ENCODE assay signal across 9 cellular contexts in genomic region chr11:32006799-32007388, GRCh38.
DNase-seq lines count a peak whose midpoint lies in the region; ATAC-seq and TF ChIP-seq lines count a peak whose summit lies in the region.
"Had no signal": no experiment of that assay in that cellular context is flagged by ENCODE, and none has a peak within 500 bp of the region (broad histone marks: within the 10 kb centered on the region; RNA-seq: fewer than 3 reads in every experiment).

No MANE protein-coding gene starts in this region.

- H3K27me3 ChIP-seq in adrenal gland (peaks cover 6% of the 10 kb centered on the region), suprapubic skin (peaks cover 24% of the 10 kb centered on the region)

- 6 to 14% (median 8%) methylated on average over 5 of the region's 5 CpGs for WGBS in adrenal gland, 4 donors
- WGBS in suprapubic skin = 16% methylated on average over 5 of the region's 5 CpGs

- H3K9me3 ChIP-seq in adrenal gland (replicated peaks in 1 of 3) = no peaks in the 10 kb centered on the region
- no peaks in the 10 kb centered on the region for H3K9me3 ChIP-seq in suprapubic skin

- intact Hi-C loops in adrenal gland (cut with DNase I) = no loop called here

- TF ChIP-seq CTCF in GM10248 (IDR thresholded peaks at IDR 0.05; ENCODE audit: control extremely low read depth, extremely low read depth, low read depth, missing control alignments) (peak; percentile 74), adrenal gland (IDR thresholded peaks at IDR 0.05) (peak; percentile 34 to 64 (median 50)), suprapubic skin (IDR thresholded peaks at IDR 0.05) (peak in 1 of 2 donors; percentile 46)

- no peak overlapping the region for H3K4me3 ChIP-seq in adrenal gland
- H3K4me3 ChIP-seq in suprapubic skin = no peak overlapping the region
- H3K4me3 ChIP-seq: lung had no signal

- H3K4me1 ChIP-seq in adrenal gland (replicated peaks in 1 of 2) (no peaks in the 10 kb centered on the region), suprapubic skin (no peaks in the 10 kb centered on the region)

- H3K36me3 ChIP-seq in adrenal gland (replicated peaks in 1 of 2) (no peaks in the 10 kb centered on the region), suprapubic skin (no peaks in the 10 kb centered on the region)

- POLR2A ChIA-PET in GM10248 (lab: Yijun Ruan, JAX) = no interaction called here

- TF ChIP-seq POLR2A in adrenal gland (IDR thresholded peaks at IDR 0.05) (no peak), suprapubic skin (IDR thresholded peaks at IDR 0.05) (no peak)

- CTCF ChIA-PET in GM10248 (lab: Yijun Ruan, JAX) = interaction anchor here (0.6 to 1.6 kb wide), 32 partner anchors 9 to 902 kb away, joined by 3 to 11 read pairs (median 4); no protein-coding TSS in a partner anchor

- peak; percentile 73 for ATAC-seq in HG02763 (IDR thresholded peaks at IDR 0.05; ENCODE audit: unreplicated experiment)

- DNase-seq in AG08395 (ENCODE audit: low spot score) (peak; percentile 69), GM10248 (ENCODE audit: extremely low spot score) (peak; percentile 52), NCI-H2171 treated with DMSO at 0.1 percent for 48 hours (lab: John Stamatoyannopoulos, UW) (peak; percentile 91), adrenal gland (peak in 5 of 7 donors; percentile 22 to 36 (median 33)), inferior parietal cortex (ENCODE audit: extremely low spot score) (peak; percentile 73), suprapubic skin (ENCODE audit: low spot score in 2 of 2) (no peak), OCI-M2 (lab: John Stamatoyannopoulos, UW; ENCODE audit: unreplicated experiment) (no peak)

- TF ChIP-seq EP300 in suprapubic skin (IDR thresholded peaks at IDR 0.05) = no peak

- no peak overlapping the region for H3K27ac ChIP-seq in adrenal gland
- H3K27ac ChIP-seq in suprapubic skin = no peak overlapping the region

Comparison
In these comparisons a context has a peak if more than half of its experiments do, and no peak if none do; other contexts are left out.
1. DNase-seq: peak in AG08395 (single experiment), GM10248 (single experiment), NCI-H2171 treated with DMSO at 0.1 percent for 48 hours (single experiment), adrenal gland (5 of 7) and inferior parietal cortex (single experiment); none in suprapubic skin (0 of 2) and OCI-M2 (single experiment).